Comparison of ENCODE assay signal across 8 cellular contexts in the genomic region with DNA sequence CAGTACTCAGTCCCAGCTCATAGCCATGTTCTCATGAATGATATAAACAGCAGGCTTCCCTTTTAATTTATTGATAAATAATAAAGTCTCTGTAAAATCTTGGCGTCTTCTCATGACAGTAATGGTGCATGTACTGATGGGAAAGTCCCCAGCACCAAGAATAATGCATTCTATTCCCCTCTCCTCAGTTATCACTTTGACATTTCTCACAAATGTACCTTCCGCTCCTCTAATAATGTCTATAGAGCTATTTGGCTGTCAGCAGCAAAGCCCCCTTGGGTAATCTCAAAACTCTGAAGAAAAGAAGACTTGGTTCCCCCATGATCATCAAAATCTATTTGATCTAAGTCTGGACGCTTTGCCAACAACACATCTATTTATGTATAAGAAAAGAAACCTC.
"Had no signal": no experiment of that assay in that cellular context is flagged by ENCODE, and none has a peak within 500 bp of the region (broad histone marks: within the 10 kb centered on the region; RNA-seq: fewer than 3 reads in every experiment).

No MANE protein-coding gene starts in this region.

- DNase-seq: GM23248, GOT3, H7, HFFc6, IMR-90 had no signal

- ATAC-seq: HCT116, K562 had no signal

- H3K9me3 ChIP-seq: HAP-1 had no signal

- H3K36me3 ChIP-seq: HAP-1 had no signal

- H3K4me3 ChIP-seq: GM23248, HAP-1, K562 had no signal

- H3K27ac ChIP-seq: GM23248 had no signal

- H3K4me3 Mint-ChIP-seq: HFFc6 had no signal

- H3K4me1 ChIP-seq: HAP-1 had no signal

- H3K27ac Mint-ChIP-seq: HFFc6 had no signal

- H3K9ac ChIP-seq: GM23248 had no signal

- H2AFZ ChIP-seq: GM23248 had no signal
